In genomic region chrX:134603806-134604700, GRCh38 we compare ENCODE assay signal across 10 cellular contexts. TPM values are rescaled to one million over a fixed set of nuclear protein-coding genes. Genes with fewer than 3 reads are reported as not detected.
A peak's percentile ranks its signal among the peaks of the same experiment; 100 is the strongest.
DNase-seq lines count a peak whose midpoint lies in the region; ATAC-seq and TF ChIP-seq lines count a peak whose summit lies in the region.
"Had no signal": no experiment of that assay in that cellular context is flagged by ENCODE, and none has a peak within 500 bp of the region (broad histone marks: within the 10 kb centered on the region; RNA-seq: fewer than 3 reads in every experiment).

No MANE protein-coding gene starts in this region.

- peaks cover 0 to 17% of the 10 kb centered on the region in 2 experiments; a peak in 3 of 4 replicates for H3K4me1 ChIP-seq in SK-N-SH (ENCODE audit: control insufficient read depth in 1 of 2, insufficient read depth in 2 of 2, low read depth in 1 of 2, low read length in 1 of 2)

- ATAC-seq in activated T-cell treated with anti-CD3 and anti-CD28 coated beads, Interleukin-2, amount 50 U/mL, for 72 hours (replicated peaks in 1 of 2), result peak; percentile 58 to 62
- ATAC-seq in activated T-cell treated with anti-CD3 and anti-CD28 coated beads, Interleukin-2, amount 50 U/mL, for 4 hours, result no peak
- ATAC-seq in GM21717 (IDR thresholded peaks at IDR 0.05; ENCODE audit: unreplicated experiment), result no peak

- H3K4me3 Mint-ChIP-seq in activated T-cell treated with anti-CD3 and anti-CD28 coated beads, Interleukin-2, amount 50 U/mL, for 72 hours, result no peak overlapping the region
- H3K4me3 Mint-ChIP-seq in activated T-cell treated with anti-CD3 and anti-CD28 coated beads, Interleukin-2, amount 50 U/mL, for 4 hours, result no peak overlapping the region
- H3K4me3 Mint-ChIP-seq in nephron progenitor cell, result no peak overlapping the region
- H3K4me3 Mint-ChIP-seq: CD14-positive monocyte had no signal

- H4K20me1 ChIP-seq in SK-N-SH (ENCODE audit: insufficient read depth), result no peaks in the 10 kb centered on the region

- peak; percentile 45 for TF ChIP-seq CTCF in SK-N-SH (IDR thresholded peaks at IDR 0.05)
- peak; percentile 13 for TF ChIP-seq CTCF in foreskin fibroblast (IDR thresholded peaks at IDR 0.05; ENCODE audit: low read depth, low read length)
- no peak for TF ChIP-seq CTCF in nephron progenitor cell (IDR thresholded peaks at IDR 0.05)

- H3K4me1 Mint-ChIP-seq in activated T-cell treated with anti-CD3 and anti-CD28 coated beads, Interleukin-2, amount 50 U/mL, for 72 hours (ENCODE audit: low read depth), result peaks cover 34% of the 10 kb centered on the region
- peaks cover 6% of the 10 kb centered on the region for H3K4me1 Mint-ChIP-seq in activated T-cell treated with anti-CD3 and anti-CD28 coated beads, Interleukin-2, amount 50 U/mL, for 4 hours (ENCODE audit: low read depth)
- peaks cover 16% of the 10 kb centered on the region for H3K4me1 Mint-ChIP-seq in nephron progenitor cell

- H3F3A ChIP-seq in SK-N-SH (replicated peaks; ENCODE audit: insufficient read depth), result peaks cover 22% of the 10 kb centered on the region

- peak overlapping the region; percentile 75 for H3K27ac Mint-ChIP-seq in activated T-cell treated with anti-CD3 and anti-CD28 coated beads, Interleukin-2, amount 50 U/mL, for 72 hours
- no peak overlapping the region for H3K27ac Mint-ChIP-seq in nephron progenitor cell
- H3K27ac Mint-ChIP-seq: CD14-positive monocyte had no signal

- H3K27ac ChIP-seq in SK-N-SH (ENCODE audit: low read depth in 2 of 2, low read length in 1 of 2), result peak overlapping the region; percentile 77 to 93; a peak in 3 of 4 replicates

- peaks cover 0 to 3% of the 10 kb centered on the region in 2 donors for H3K9me3 Mint-ChIP-seq in activated T-cell treated with anti-CD3 and anti-CD28 coated beads, Interleukin-2, amount 50 U/mL, for 72 hours
- no peaks in the 10 kb centered on the region for H3K9me3 Mint-ChIP-seq in activated T-cell treated with anti-CD3 and anti-CD28 coated beads, Interleukin-2, amount 50 U/mL, for 4 hours
- peaks cover 56% of the 10 kb centered on the region for H3K9me3 Mint-ChIP-seq in nephron progenitor cell

- 13% methylated on average over 3 of the region's 3 CpGs for WGBS in SK-N-SH (ENCODE audit: low lambda C conversion rate)

- peak overlapping the region; percentile 52; the same call in 1 of the 2 replicates for H3K9ac ChIP-seq in SK-N-SH

- H3K4me2 ChIP-seq in SK-N-SH, result peak overlapping the region; percentile 19

- H3K79me2 ChIP-seq in SK-N-SH (ENCODE audit: insufficient read depth), result no peaks in the 10 kb centered on the region

- TF ChIP-seq EP300 in SK-N-SH (IDR thresholded peaks at IDR 0.05; ENCODE audit: borderline replicate concordance in 1 of 2, low read depth in 1 of 2, low read length in 1 of 2), result peak; percentile 4 to 90; a peak in 2 of 4 replicates

- TF ChIP-seq RAD21 in SK-N-SH (IDR thresholded peaks at IDR 0.05; ENCODE audit: low read length), result no peak; the same call in 1 of the 2 replicates

- no peak for DNase-seq in activated T-cell treated with anti-CD3 and anti-CD28 coated beads, Interleukin-2, amount 50 U/mL, for 72 hours
- no peak for DNase-seq in activated T-cell treated with anti-CD3 and anti-CD28 coated beads, Interleukin-2, amount 50 U/mL, for 4 hours
- DNase-seq in SK-N-SH (no peak), foreskin fibroblast (peak; percentile 84 to 92), stromal cell of bone marrow (ENCODE audit: low read depth) (peak; percentile 80), DMS114 treated with DMSO at 0.1 percent for 48 hours (lab: John Stamatoyannopoulos, UW; ENCODE audit: unreplicated experiment) (no peak), nephron progenitor cell (no peak)
- DNase-seq: effector memory CD4-positive, alpha-beta T cell had no signal

- no peaks in the 10 kb centered on the region for H3K36me3 ChIP-seq in SK-N-SH (replicated peaks in 1 of 2; ENCODE audit: control insufficient read depth in 1 of 2, insufficient read depth in 2 of 2, low read length in 1 of 2)

- H3K27me3 Mint-ChIP-seq in activated T-cell treated with anti-CD3 and anti-CD28 coated beads, Interleukin-2, amount 50 U/mL, for 72 hours (ENCODE audit: low read depth), result peaks cover 62% of the 10 kb centered on the region
- H3K27me3 Mint-ChIP-seq in activated T-cell treated with anti-CD3 and anti-CD28 coated beads, Interleukin-2, amount 50 U/mL, for 4 hours (ENCODE audit: low read depth), result peaks cover 6% of the 10 kb centered on the region
- peaks cover 6% of the 10 kb centered on the region for H3K27me3 Mint-ChIP-seq in nephron progenitor cell (ENCODE audit: low read depth, poor library complexity)

- H3K4me3 ChIP-seq in SK-N-SH (ENCODE audit: low read depth in 2 of 2, low read length in 1 of 2) (no peak overlapping the region), foreskin fibroblast (ENCODE audit: low read depth in 1 of 2, low read length in 2 of 2) (no peak overlapping the region)

- peak overlapping the region; percentile 76; the same call in 1 of the 2 replicates for H2AFZ ChIP-seq in SK-N-SH (ENCODE audit: low read depth)

- POLR2A ChIA-PET in SK-N-SH (lab: Yijun Ruan, JAX), result interaction anchor here (0.6 kb wide), 1 partner anchor 18 kb away, joined by 3 read pairs; no protein-coding TSS in a partner anchor

- H3K36me3 Mint-ChIP-seq in activated T-cell treated with anti-CD3 and anti-CD28 coated beads, Interleukin-2, amount 50 U/mL, for 72 hours (ENCODE audit: insufficient read depth in 2 of 2), result peaks cover 10 to 16% of the 10 kb centered on the region in 2 donors
- no peaks in the 10 kb centered on the region for H3K36me3 Mint-ChIP-seq in activated T-cell treated with anti-CD3 and anti-CD28 coated beads, Interleukin-2, amount 50 U/mL, for 4 hours (ENCODE audit: insufficient read depth)
- H3K36me3 Mint-ChIP-seq in nephron progenitor cell (ENCODE audit: low read depth), result no peaks in the 10 kb centered on the region
- H3K36me3 Mint-ChIP-seq: CD14-positive monocyte had no signal

- CTCF ChIA-PET in SK-N-SH (lab: Yijun Ruan, JAX), result no interaction called here

- no peaks in the 10 kb centered on the region for H3K9me3 ChIP-seq in SK-N-SH

- no peaks in the 10 kb centered on the region for H3K27me3 ChIP-seq in SK-N-SH (ENCODE audit: insufficient read depth)

- no peaks in the 10 kb centered on the region for H3K9me2 ChIP-seq in SK-N-SH

TF ChIP-seq in SK-N-SH, 30 proteins besides CTCF, POLR2A, EP300 and RAD21 (continues in another document):
- TF ChIP-seq FOXJ3 (CRISPR knock-in tag; IDR thresholded peaks at IDR 0.05) (no peak), SMC3 (IDR thresholded peaks at IDR 0.05; ENCODE audit: low read depth, low read length) (0 out of 2 replicates have a peak, but pooled peaks have one; percentile 13), PBX3 (IDR thresholded peaks at IDR 0.05) (peak; percentile 92), POLR2AphosphoS5 (IDR thresholded peaks at IDR 0.05; ENCODE audit: low read depth, low read length) (peak; percentile 60; the same call in 1 of the 2 replicates), SIN3A (IDR thresholded peaks at IDR 0.05; ENCODE audit: borderline replicate concordance, low read depth, low read length) (peak; percentile 62; the same call in 1 of the 2 replicates), MAX (IDR thresholded peaks at IDR 0.05; ENCODE audit: low read depth) (peak; percentile 76; the same call in 1 of the 2 replicates), JUND (IDR thresholded peaks at IDR 0.05) (peak; percentile 86), RFX5 (IDR thresholded peaks at IDR 0.05; ENCODE audit: low read length) (no peak), IRF3 (IDR thresholded peaks at IDR 0.05; ENCODE audit: low read depth, low read length) (no peak), ZBTB33 (IDR thresholded peaks at IDR 0.05; ENCODE audit: borderline replicate concordance, low read depth) (peak; percentile 55), TCF12 (IDR thresholded peaks at IDR 0.05) (peak; percentile 89)

RNA-seq across cellular contexts. Expression of gene PLAC1, which starts 54.2 kb away (rescaled TPM):
- total RNA-seq in activated T-cell treated with anti-CD3 and anti-CD28 coated beads, Interleukin-2, amount 50 U/mL, for 72 hours, result 1 to 10 TPM; 1.1 to 1.3 TPM
- total RNA-seq in activated T-cell treated with anti-CD3 and anti-CD28 coated beads, Interleukin-2, amount 50 U/mL, for 4 hours, result under 1 TPM in 2 of 3 donors, not detected in 1; 0.24 to 0.35 TPM
- polyA plus RNA-seq in SK-N-SH (2012; rRNA removed), result 50.9 and 72.3 TPM in 2 replicates
- 43.2 and 53.1 TPM in 2 replicates for polyA plus RNA-seq in SK-N-SH (2012; cell fraction: cytosol; rRNA removed)
- polyA plus RNA-seq in SK-N-SH (2012; cell fraction: nucleus; rRNA removed), result 19.3 and 28.0 TPM in 2 replicates
- polyA plus RNA-seq: CD14-positive monocyte had no signal

Comparison
In these comparisons a context has a peak if more than half of its experiments do, and no peak if none do; other contexts are left out.
1. ATAC-seq: peak in activated T-cell treated with anti-CD3 and anti-CD28 coated beads, Interleukin-2, amount 50 U/mL, for 72 hours (2 of 2); none in activated T-cell treated with anti-CD3 and anti-CD28 coated beads, Interleukin-2, amount 50 U/mL, for 4 hours (0 of 2) and GM21717 (single experiment).
2. DNase-seq: peak in foreskin fibroblast (2 of 2) and stromal cell of bone marrow (single experiment); none in activated T-cell treated with anti-CD3 and anti-CD28 coated beads, Interleukin-2, amount 50 U/mL, for 72 hours (0 of 2), activated T-cell treated with anti-CD3 and anti-CD28 coated beads, Interleukin-2, amount 50 U/mL, for 4 hours (single experiment), SK-N-SH (single experiment), DMS114 treated with DMSO at 0.1 percent for 48 hours (single experiment) and nephron progenitor cell (single experiment).